Comparison of ENCODE assay signal across 15 cellular contexts in genomic region chr3:184178522-184179138, GRCh38. TPM values are rescaled to one million over a fixed set of nuclear protein-coding genes. Genes with fewer than 3 reads are reported as not detected.
DNase-seq lines count a peak whose midpoint lies in the region; ATAC-seq and TF ChIP-seq lines count a peak whose summit lies in the region.
"Had no signal": no experiment of that assay in that cellular context is flagged by ENCODE, and none has a peak within 500 bp of the region (broad histone marks: within the 10 kb centered on the region; RNA-seq: fewer than 3 reads in every experiment).

No MANE protein-coding gene starts in this region.

- no TSS peak for BruUV-seq in PC-3 (replicated peaks; lab: Mats Ljungman, UMichigan)

- H3K27ac Mint-ChIP-seq in central memory CD8-positive, alpha-beta T cell (ENCODE audit: low read depth): peak overlapping the region; percentile 73

- TF ChIP-seq CTCF in PC-3 (conservative IDR thresholded peaks at IDR 0.05; ENCODE audit: low read depth, low read length): no peak

- H2AFZ ChIP-seq in PC-3 (ENCODE audit: low read length): no peak overlapping the region
- H2AFZ ChIP-seq: PC-9 had no signal

- no peaks in the 10 kb centered on the region for H3F3A ChIP-seq in PC-3 (ENCODE audit: low read length, unreplicated experiment)

- H3K4me3 ChIP-seq in PC-3 (ENCODE audit: low read length): no peak overlapping the region
- no peak overlapping the region for H3K4me3 ChIP-seq in skeletal muscle tissue (ENCODE audit: low read length in 3 of 3)
- H3K4me3 ChIP-seq: PC-9, thoracic aorta had no signal

- no peaks in the 10 kb centered on the region for H3K9me2 ChIP-seq in PC-3 (replicated peaks; ENCODE audit: low read length)

- no peak overlapping the region for H3K27ac ChIP-seq in PC-3 (ENCODE audit: low read length)
- H3K27ac ChIP-seq in skeletal muscle tissue (ENCODE audit: low read depth, low read length): no peak overlapping the region
- H3K27ac ChIP-seq: neutrophil, PC-9 had no signal

- peaks cover 25% of the 10 kb centered on the region for H3K4me1 Mint-ChIP-seq in central memory CD8-positive, alpha-beta T cell

- H3K36me3 ChIP-seq in PC-3 (ENCODE audit: low read depth, low read length): peaks cover 67% of the 10 kb centered on the region
- peaks cover 66 to 68% (median 66%) of the 10 kb centered on the region in 3 donors for H3K36me3 ChIP-seq in skeletal muscle tissue (ENCODE audit: control insufficient read depth in 3 of 3, insufficient read depth in 3 of 3, low read length in 3 of 3)

- CTCF ChIA-PET in PC-3 (lab: Charles Lee): no interaction called here

- H3K4me2 ChIP-seq in PC-3 (ENCODE audit: low read length): peak overlapping the region; percentile 5; the same call in 1 of the 2 replicates
- H3K4me2 ChIP-seq: PC-9 had no signal

- H3K4me1 ChIP-seq in PC-3 (ENCODE audit: insufficient read depth, low read length): peaks cover 38% of the 10 kb centered on the region
- H3K4me1 ChIP-seq in skeletal muscle tissue (ENCODE audit: control insufficient read depth in 3 of 3, insufficient read depth in 3 of 3, low read length in 3 of 3): peaks cover 38 to 55% (median 39%) of the 10 kb centered on the region in 3 donors

- DNase-seq in PC-3 (no peak), NOMO-1 treated with dmso at 0.1 percent for 144 hours (lab: John Stamatoyannopoulos, UW; ENCODE audit: unreplicated experiment) (no peak)
- DNase-seq in central memory CD8-positive, alpha-beta T cell (ENCODE audit: low spot score in 2 of 2): no peak
- DNase-seq in central memory CD4-positive, alpha-beta T cell: no peak
- DNase-seq: activated CD8-positive, alpha-beta memory T cell treated with anti-CD3 and anti-CD28 coated beads for 24 hours; activated gamma-delta T cell treated with Interleukin-2 at 50 U/mL for 16 hours; dermis blood vessel endothelial cell; NCI-H69; PC-9; stimulated activated CD4-positive, alpha-beta T cell treated with anti-CD3 and anti-CD28 coated beads, Interleukin-2, amount 100 ng/mL, for 48 hours had no signal

- H3K27me3 ChIP-seq in PC-3 (ENCODE audit: low read length) (no peaks in the 10 kb centered on the region), skeletal muscle tissue (ENCODE audit: control insufficient read depth in 3 of 3, insufficient read depth in 3 of 3, low read length in 3 of 3) (no peaks in the 10 kb centered on the region)
- H3K27me3 ChIP-seq: neutrophil had no signal

- peaks cover 18% of the 10 kb centered on the region for H4K20me1 ChIP-seq in PC-3 (ENCODE audit: low read length)

- ATAC-seq in PC-3 (no peak), HG02610 (IDR thresholded peaks at IDR 0.05; ENCODE audit: unreplicated experiment) (no peak)
- no peak for ATAC-seq in central memory CD8-positive, alpha-beta T cell (replicated peaks; ENCODE audit: extremely low read depth, poor library complexity, severe bottlenecking)

- H3K9me3 ChIP-seq in PC-3 (ENCODE audit: low read length): no peaks in the 10 kb centered on the region
- no peaks in the 10 kb centered on the region for H3K9me3 ChIP-seq in skeletal muscle tissue (ENCODE audit: control insufficient read depth in 3 of 3, low read length in 3 of 3)
- H3K9me3 ChIP-seq: neutrophil, thoracic aorta had no signal

- H3K79me2 ChIP-seq in PC-3 (ENCODE audit: low read length): peaks cover 52% of the 10 kb centered on the region

- POLR2A ChIA-PET in PC-3 (lab: Charles Lee; ENCODE audit: unreplicated experiment): no interaction called here

- H3K9ac ChIP-seq in PC-3 (ENCODE audit: low read length): no peak overlapping the region
- H3K9ac ChIP-seq in skeletal muscle tissue (ENCODE audit: low read depth in 1 of 3, low read length in 3 of 3): peak overlapping the region in 2 of 3 donors; percentile 8 to 38

- peaks cover 31% of the 10 kb centered on the region for H3K36me3 Mint-ChIP-seq in central memory CD8-positive, alpha-beta T cell (ENCODE audit: insufficient read depth)

- no peaks in the 10 kb centered on the region for H3K9me3 Mint-ChIP-seq in central memory CD8-positive, alpha-beta T cell

- intact Hi-C loops in PC-3 (cut with micrococcal nuclease): no loop called here

- H3K27me3 Mint-ChIP-seq in central memory CD8-positive, alpha-beta T cell: no peaks in the 10 kb centered on the region

- no peak overlapping the region for H3K4me3 Mint-ChIP-seq in central memory CD8-positive, alpha-beta T cell

RNA-seq across cellular contexts. Expression of gene AP2M1, which starts 4.0 kb away (rescaled TPM):
- total RNA-seq in PC-3 (2014; rRNA removed): 522 and 538 TPM in 2 replicates
- 168 TPM for total RNA-seq in skeletal muscle tissue

RNA-seq across cellular contexts. Expression of gene ABCF3, which starts 7.4 kb away (rescaled TPM):
- total RNA-seq in PC-3 (2014; rRNA removed) (84.7 and 85.5 TPM in 2 replicates), skeletal muscle tissue (45.9 TPM)

RNA-seq across cellular contexts. Expression of gene DVL3, which starts 23.5 kb away (rescaled TPM):
- total RNA-seq in PC-3 (2014; rRNA removed): 50.6 and 56.1 TPM in 2 replicates
- total RNA-seq in skeletal muscle tissue: 23.5 TPM

RNA-seq across cellular contexts. Expression of gene EIF2B5, which starts 43.5 kb away (rescaled TPM):
- 51.3 and 57.0 TPM in 2 replicates for total RNA-seq in PC-3 (2014; rRNA removed)
- 38.1 TPM for total RNA-seq in skeletal muscle tissue

RNA-seq across cellular contexts. Expression of gene VWA5B2, which starts 50.8 kb away (rescaled TPM):
- total RNA-seq in PC-3 (2014; rRNA removed) (1.4 and 1.9 TPM in 2 replicates), skeletal muscle tissue (not detected)
- total RNA-seq: kidney epithelial cell, thoracic aorta had no signal
